27 cellular contexts compared by ENCODE assay signal in the genomic region with DNA sequence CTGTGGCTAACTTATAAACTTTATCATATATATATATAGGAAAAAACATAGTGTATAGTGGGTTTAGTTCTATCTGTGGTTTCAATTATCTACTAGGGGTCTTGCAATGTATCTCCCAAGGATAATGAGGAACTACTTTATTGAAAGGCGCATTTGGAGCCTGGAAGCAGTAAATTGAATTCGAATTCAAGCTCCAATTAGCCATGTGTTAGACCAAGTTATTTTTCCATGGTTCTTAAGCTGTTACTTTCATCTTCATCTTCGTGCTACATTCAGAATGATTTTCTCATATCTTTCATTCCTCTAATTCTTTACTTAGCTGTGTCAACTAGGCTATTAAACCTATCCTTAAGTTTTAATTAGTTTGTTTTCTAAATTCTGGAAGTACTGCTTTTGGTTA.
"Had no signal": no experiment of that assay in that cellular context is flagged by ENCODE, and none has a peak within 500 bp of the region (broad histone marks: within the 10 kb centered on the region; RNA-seq: fewer than 3 reads in every experiment).

No MANE protein-coding gene starts in this region.

- H3K4me1 ChIP-seq: pancreas, prostate gland, suprapubic skin, tibial artery, upper lobe of right lung had no signal

- H3K36me3 ChIP-seq: pancreas, prostate gland, suprapubic skin, upper lobe of right lung had no signal

- H3K4me3 ChIP-seq: esophagus squamous epithelium, pancreas, prostate gland, skin epidermis, suprapubic skin, tibial artery, upper lobe of right lung had no signal

- H3K4me3 Mint-ChIP-seq: activated B cell treated with CpG ODN at 0.5 μM for 24 hours; activated naive CD4-positive, alpha-beta T cell treated with anti-CD3 and anti-CD28 coated beads for 36 hours; activated T-helper 1 cell treated with anti-CD3 and anti-CD28 coated beads, Interleukin-12 subunit alpha, Interleukin-12 subunit beta, Interleukin-2, Interleukin-4 antibody, amounts not matched to agents 30 ng/mL and 10 ng/mL and 1 ng/mL, durations not matched to agents 14 hours and 24 hours and 36 hours; dendritic cell treated with granulocyte-macrophage colony-stimulating factor and Interleukin-4, amounts not matched to agents 40 ng/mL and 50 ng/mL, for 4 days; endodermal cell; mesothelial cell of epicardium; naive thymus-derived CD4-positive, alpha-beta T cell; stimulated activated memory B cell treated with anti-CD40 and anti-IgM and Interleukin-4, amounts not matched to agents 10 μg/mL and 1 μg/mL and 100 μg/mL, for 72 hours; T-cell; T-helper 2 cell treated with Interferon-gamma antibody and Interleukin-4, amounts not matched to agents 5 μg/mL and 100 μg/mL, for 36 hours had no signal

- H3K27ac ChIP-seq: brain microvascular endothelial cell, esophagus squamous epithelium, pancreas, prostate gland, skin epidermis, suprapubic skin, tibial artery, upper lobe of right lung had no signal

- H3K9me3 Mint-ChIP-seq: activated B cell treated with CpG ODN at 0.5 μM for 24 hours; activated T-helper 1 cell treated with anti-CD3 and anti-CD28 coated beads, Interleukin-12 subunit alpha, Interleukin-12 subunit beta, Interleukin-2, Interleukin-4 antibody, amounts not matched to agents 30 ng/mL and 10 ng/mL and 1 ng/mL, durations not matched to agents 14 hours and 24 hours and 36 hours; dendritic cell treated with granulocyte-macrophage colony-stimulating factor and Interleukin-4, amounts not matched to agents 40 ng/mL and 50 ng/mL, for 4 days; endodermal cell had no signal

- H3K4me1 Mint-ChIP-seq: mesothelial cell of epicardium had no signal

- ATAC-seq: left ventricle myocardium superior; pancreas; sciatic nerve; stimulated activated memory B cell treated with anti-CD40 and anti-IgM and Interleukin-4, amounts not matched to agents 10 μg/mL and 1 μg/mL and 100 μg/mL, for 72 hours had no signal

- H3K27me3 ChIP-seq: brain microvascular endothelial cell, esophagus squamous epithelium, pancreas, suprapubic skin, tibial artery, upper lobe of right lung had no signal

- H3K27ac Mint-ChIP-seq: activated B cell treated with CpG ODN at 0.5 μM for 24 hours; activated naive CD4-positive, alpha-beta T cell treated with anti-CD3 and anti-CD28 coated beads for 36 hours; activated T-helper 1 cell treated with anti-CD3 and anti-CD28 coated beads, Interleukin-12 subunit alpha, Interleukin-12 subunit beta, Interleukin-2, Interleukin-4 antibody, amounts not matched to agents 30 ng/mL and 10 ng/mL and 1 ng/mL, durations not matched to agents 14 hours and 24 hours and 36 hours; dendritic cell treated with granulocyte-macrophage colony-stimulating factor and Interleukin-4, amounts not matched to agents 40 ng/mL and 50 ng/mL, for 4 days; endodermal cell; mesothelial cell of epicardium; stimulated activated memory B cell treated with anti-CD40 and anti-IgM and Interleukin-4, amounts not matched to agents 10 μg/mL and 1 μg/mL and 100 μg/mL, for 72 hours; T-cell; T-helper 2 cell treated with Interferon-gamma antibody and Interleukin-4, amounts not matched to agents 5 μg/mL and 100 μg/mL, for 36 hours had no signal

- H3K9me3 ChIP-seq: esophagus squamous epithelium, pancreas, prostate gland, suprapubic skin, tibial artery, upper lobe of right lung had no signal

- H3K27me3 Mint-ChIP-seq: activated B cell treated with CpG ODN at 0.5 μM for 24 hours; dendritic cell treated with granulocyte-macrophage colony-stimulating factor and Interleukin-4, amounts not matched to agents 40 ng/mL and 50 ng/mL, for 4 days; naive thymus-derived CD4-positive, alpha-beta T cell; stimulated activated memory B cell treated with anti-CD40 and anti-IgM and Interleukin-4, amounts not matched to agents 10 μg/mL and 1 μg/mL and 100 μg/mL, for 72 hours; T-cell had no signal

- DNase-seq: activated B cell treated with CpG ODN at 0.5 μM for 24 hours; activated CD4-positive, alpha-beta T cell treated with anti-CD3 and anti-CD28 coated beads, Interleukin-2, amount 50 U/mL, for 4 hours; activated effector memory CD4-positive, alpha-beta T cell treated with anti-CD3 and anti-CD28 coated beads, Interleukin-2, amount 50 U/mL, for 16 hours; activated naive CD4-positive, alpha-beta T cell treated with anti-CD3 and anti-CD28 coated beads for 36 hours; activated T-cell treated with anti-CD3 and anti-CD28 coated beads for 4 hours; amniotic stem cell; endodermal cell; esophagus squamous epithelium; islet precursor cell; left cardiac atrium; left ventricle myocardium superior; naive thymus-derived CD4-positive, alpha-beta T cell; pancreas; retina; T-cell; tibial artery; upper lobe of right lung had no signal
